Comparison of ENCODE assay signal across 8 cellular contexts in the genomic region with DNA sequence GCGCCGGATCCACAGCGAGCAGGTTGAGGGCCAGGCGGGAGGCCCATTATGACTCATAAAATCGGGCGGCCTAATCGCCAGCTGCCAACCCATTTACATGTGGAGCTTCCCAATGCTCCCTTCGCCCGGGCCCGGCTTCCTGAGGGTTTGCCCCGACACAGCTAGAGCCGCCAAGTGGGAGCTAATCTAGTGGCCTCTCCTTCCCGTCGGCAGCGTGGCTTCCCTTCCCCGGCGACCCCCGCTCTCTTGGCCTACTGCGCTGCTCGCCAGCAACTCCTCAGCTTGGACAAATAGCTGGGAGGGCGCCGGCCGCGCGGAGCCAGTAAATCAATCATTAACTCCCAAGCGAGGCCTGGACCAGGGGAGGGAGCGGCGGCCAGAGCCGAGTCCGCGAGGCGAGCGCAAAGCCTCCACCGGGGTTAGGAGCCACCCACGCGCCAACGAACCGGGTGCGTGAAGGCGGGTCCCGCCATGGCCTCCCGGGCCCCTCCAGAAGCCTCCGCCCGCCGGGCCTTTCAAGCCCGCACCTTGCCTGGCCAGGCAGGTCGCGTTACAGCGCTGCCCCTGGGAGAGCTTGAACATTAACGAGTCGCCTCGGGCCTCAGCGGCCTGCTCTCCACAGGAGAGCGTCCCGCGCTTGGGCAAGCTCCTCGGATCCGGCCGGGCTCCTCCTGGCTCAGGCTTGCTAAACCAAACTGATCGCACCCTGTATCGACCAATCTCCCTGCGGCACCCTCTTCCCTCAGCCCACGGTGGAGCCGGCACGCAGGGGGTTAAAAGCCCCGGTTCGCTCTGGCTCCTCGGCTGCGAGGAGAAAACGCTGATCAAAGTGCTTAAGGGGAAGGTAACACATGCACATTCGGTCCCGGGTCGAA. TPM values are rescaled to one million over a fixed set of nuclear protein-coding genes. Genes with fewer than 3 reads are reported as not detected.
DNase-seq lines count a peak whose midpoint lies in the region; ATAC-seq, FAIRE-seq and TF ChIP-seq lines count a peak whose summit lies in the region.

No MANE protein-coding gene starts in this region.

- no peak for FAIRE-seq in H1 (lab: Jason Lieb, UNC)

- no peaks in the 10 kb centered on the region for H3K9me2 ChIP-seq in SK-N-SH

- peak overlapping the region; percentile 78 for H2BK120ac ChIP-seq in H1 (replicated peaks; ENCODE audit: low read depth, low read length)

- H3K27me3 ChIP-seq in SK-N-SH (ENCODE audit: insufficient read depth) (peaks cover 15% of the 10 kb centered on the region; the same call in 1 of the 2 replicates), OCI-LY3 (ENCODE audit: low read depth, low read length) (peaks cover 9% of the 10 kb centered on the region; the same call in 1 of the 2 replicates), H1 (replicated peaks in 1 of 4; ENCODE audit: control insufficient read depth in 3 of 4, extremely low read depth in 1 of 4, insufficient read depth in 3 of 4, low read length in 3 of 4) (peaks cover 4 to 14% (median 11%) of the 10 kb centered on the region in 4 experiments; a peak in 6 of 7 replicates), mucosa of rectum (ENCODE audit: control insufficient read depth in 2 of 2, insufficient read depth in 2 of 2, low read length in 2 of 2) (peaks cover 0 to 3% of the 10 kb centered on the region in 2 donors)

- H3K9ac ChIP-seq in SK-N-SH (peak overlapping the region; percentile 46; the same call in 1 of the 2 replicates), OCI-LY3 (ENCODE audit: low read length) (peak overlapping the region; percentile 77), H1 (replicated peaks in 1 of 4; ENCODE audit: extremely low read depth in 1 of 4, low read depth in 3 of 4, low read length in 3 of 4) (peak overlapping the region; percentile 25 to 68 (median 44); a peak in 5 of 7 replicates), mucosa of rectum (ENCODE audit: low read depth in 1 of 2, low read length in 2 of 2) (peak overlapping the region; percentile 32 to 67)

- H3K36me3 ChIP-seq in SK-N-SH (replicated peaks in 1 of 2; ENCODE audit: control insufficient read depth in 1 of 2, insufficient read depth in 2 of 2, low read length in 1 of 2) = no peaks in the 10 kb centered on the region
- peaks cover 5% of the 10 kb centered on the region for H3K36me3 ChIP-seq in OCI-LY3 (replicated peaks; ENCODE audit: low read depth, low read length)
- no peaks in the 10 kb centered on the region for H3K36me3 ChIP-seq in H1 (ENCODE audit: control insufficient read depth in 2 of 4, insufficient read depth in 4 of 4, low read length in 3 of 4)
- no peaks in the 10 kb centered on the region for H3K36me3 ChIP-seq in mucosa of rectum (ENCODE audit: control insufficient read depth in 2 of 2, insufficient read depth in 2 of 2, low read length in 2 of 2)

- TF ChIP-seq CTCF in SK-N-SH (IDR thresholded peaks at IDR 0.05) (no peak), OCI-LY3 (IDR thresholded peaks at IDR 0.05; ENCODE audit: low read depth, low read length) (no peak), H1 (IDR thresholded peaks at IDR 0.05; ENCODE audit: control extremely low read depth in 1 of 3, insufficient read depth in 1 of 3, low read depth in 1 of 3, low read length in 3 of 3) (no peak), GM20000 (IDR thresholded peaks at IDR 0.05; ENCODE audit: extremely low read depth, missing control alignments) (no peak)

- CTCF ChIA-PET in SK-N-SH (lab: Yijun Ruan, JAX) (no interaction called here), H1 (lab: Charles Lee; ENCODE audit: partially characterized antibody) (interaction anchor here (0.7 to 0.9 kb wide), 2 partner anchors 41 to 57 kb away, joined by 3 read pairs; no protein-coding TSS in a partner anchor)

- POLR2A ChIA-PET in SK-N-SH (lab: Yijun Ruan, JAX) = interaction anchor here (1.1 kb wide), 1 partner anchor 46 kb away, joined by 4 read pairs; no protein-coding TSS in a partner anchor
- POLR2A ChIA-PET in H1 (lab: Charles Lee; ENCODE audit: partially characterized antibody) = interaction anchor here (0.5 to 29.1 kb wide), 6 partner anchors 10 to 104 kb away, joined by 3 to 509 read pairs (median 12); partner anchors contain the start of gene BCOR

- TF ChIP-seq EP300 in SK-N-SH (IDR thresholded peaks at IDR 0.05; ENCODE audit: borderline replicate concordance in 1 of 2, low read depth in 1 of 2, low read length in 1 of 2) (no peak), H1 (IDR thresholded peaks at IDR 0.05; ENCODE audit: borderline replicate concordance in 1 of 2, low read depth in 2 of 2, low read length in 2 of 2) (no peak)

- no peaks in the 10 kb centered on the region for H3K79me1 ChIP-seq in H1 (ENCODE audit: low read depth, low read length)

- H2BK5ac ChIP-seq in H1 (ENCODE audit: low read depth, low read length) = no peak overlapping the region; the same call in 1 of the 2 replicates

- H3F3A ChIP-seq in SK-N-SH (replicated peaks; ENCODE audit: insufficient read depth) = peaks cover 12% of the 10 kb centered on the region

- peak overlapping the region; percentile 52 for H4K5ac ChIP-seq in H1 (ENCODE audit: insufficient read length, low read depth, low read length)

- no peak overlapping the region for H3K4ac ChIP-seq in H1 (replicated peaks; ENCODE audit: insufficient read length, low read depth, low read length)

- peak overlapping the region; percentile 25 for H4K8ac ChIP-seq in H1 (ENCODE audit: extremely low read depth, insufficient read depth, low read length)

- H3K4me3 ChIP-seq in SK-N-SH (ENCODE audit: low read depth in 2 of 2, low read length in 1 of 2) = peak overlapping the region; percentile 58
- H3K4me3 ChIP-seq in OCI-LY3 (ENCODE audit: low read length) = peak overlapping the region; percentile 90
- H3K4me3 ChIP-seq in H1 (ENCODE audit: extremely low read depth in 1 of 4, insufficient read depth in 2 of 4, low read depth in 3 of 4, low read length in 4 of 4) = peak overlapping the region; percentile 43 to 66 (median 48)
- H3K4me3 ChIP-seq in mucosa of rectum (ENCODE audit: low read length in 2 of 2) = peak overlapping the region; percentile 42 to 56

- H2BK20ac ChIP-seq in H1 (ENCODE audit: low read length) = no peak overlapping the region

- H4K20me1 ChIP-seq in SK-N-SH (ENCODE audit: insufficient read depth) = no peaks in the 10 kb centered on the region
- H4K20me1 ChIP-seq in OCI-LY3 (ENCODE audit: insufficient read depth, low read length) = peaks cover 7% of the 10 kb centered on the region; the same call in 1 of the 2 replicates
- H4K20me1 ChIP-seq in H1 (replicated peaks in 1 of 2; ENCODE audit: control insufficient read depth in 1 of 2, insufficient read depth in 2 of 2, low read length in 2 of 2) = no peaks in the 10 kb centered on the region

- no peak overlapping the region for H3K56ac ChIP-seq in H1 (replicated peaks; ENCODE audit: insufficient read length, low read depth, low read length)

- no peak overlapping the region for H3K23ac ChIP-seq in H1 (ENCODE audit: insufficient read length)

- H3K4me2 ChIP-seq in SK-N-SH (peak overlapping the region; percentile 70; the same call in 1 of the 2 replicates), OCI-LY3 (ENCODE audit: low read length) (peak overlapping the region; percentile 89), H1 (ENCODE audit: insufficient read depth in 1 of 2, low read depth in 2 of 2, low read length in 2 of 2) (peak overlapping the region; percentile 90 to 98)

- peak overlapping the region; percentile 48 for H3K18ac ChIP-seq in H1 (ENCODE audit: extremely low read depth, low read length)

- no peak overlapping the region; the same call in 1 of the 2 replicates for H2BK12ac ChIP-seq in H1 (ENCODE audit: low read depth, low read length)

- H3K79me2 ChIP-seq in SK-N-SH (ENCODE audit: insufficient read depth) = no peaks in the 10 kb centered on the region
- H3K79me2 ChIP-seq in OCI-LY3 (ENCODE audit: low read length) = peaks cover 9% of the 10 kb centered on the region; the same call in 1 of the 2 replicates
- H3K79me2 ChIP-seq in H1 (ENCODE audit: control insufficient read depth in 1 of 2, insufficient read depth in 2 of 2, low read length in 2 of 2) = peaks cover 0 to 9% of the 10 kb centered on the region in 2 experiments; a peak in 2 of 4 replicates

- TF ChIP-seq RAD21 in SK-N-SH (IDR thresholded peaks at IDR 0.05; ENCODE audit: low read length) (no peak), H1 (IDR thresholded peaks at IDR 0.05 in 1 of 2, conservative IDR thresholded peaks at IDR 0.05 in 1 of 2; ENCODE audit: low read depth in 2 of 2, low read length in 2 of 2) (no peak; a peak in 1 of 4 replicates)

- H3K4me1 ChIP-seq in SK-N-SH (ENCODE audit: control insufficient read depth in 1 of 2, insufficient read depth in 2 of 2, low read depth in 1 of 2, low read length in 1 of 2) (peaks cover 0 to 20% of the 10 kb centered on the region in 2 experiments; a peak in 3 of 4 replicates), OCI-LY3 (ENCODE audit: low read length) (peaks cover 32% of the 10 kb centered on the region), H1 (replicated peaks in 1 of 4; ENCODE audit: control insufficient read depth in 3 of 4, insufficient read depth in 4 of 4, low read length in 3 of 4) (peaks cover 0 to 9% (median 4%) of the 10 kb centered on the region in 4 experiments; a peak in 5 of 7 replicates), mucosa of rectum (ENCODE audit: control insufficient read depth in 2 of 2, insufficient read depth in 2 of 2, low read length in 2 of 2) (peaks cover 12 to 21% of the 10 kb centered on the region in 2 donors)

- peak overlapping the region; percentile 65 for H4K91ac ChIP-seq in H1 (replicated peaks; ENCODE audit: insufficient read length, low read length)

- no peak overlapping the region for H2AK5ac ChIP-seq in H1 (ENCODE audit: low read depth, low read length)

- H2BK15ac ChIP-seq in H1 (ENCODE audit: low read length) = no peak overlapping the region

- WGBS in SK-N-SH (ENCODE audit: low lambda C conversion rate) = 43% methylated on average over 55 of the region's 73 CpGs
- WGBS in H1 (ENCODE audit: extremely low coverage in 1 of 2, insufficient coverage in 1 of 2, insufficient read length in 1 of 2, insufficient replicate concordance in 2 of 2, low coverage in 1 of 2, low lambda C conversion rate in 2 of 2, missing lambda C conversion rate in 1 of 2), 2 experiments = 2% methylated on average over 12 of the region's 73 CpGs; no CpG with 5 or more reads in 1 of the 2 experiments

- H3K27ac ChIP-seq in SK-N-SH (ENCODE audit: low read depth in 2 of 2, low read length in 1 of 2) (peak overlapping the region; percentile 76 to 85; a peak in 3 of 4 replicates), OCI-LY3 (ENCODE audit: low read length) (peak overlapping the region; percentile 22), H1 (ENCODE audit: low read depth, low read length) (no peak overlapping the region; the same call in 1 of the 2 replicates), mucosa of rectum (ENCODE audit: low read depth in 2 of 2, low read length in 2 of 2) (peak overlapping the region; percentile 83 to 84)

- TF ChIP-seq POLR2A in H1 (IDR thresholded peaks at IDR 0.05; ENCODE audit: control extremely low read depth in 1 of 2, low read depth in 2 of 2, low read length in 2 of 2) = no peak

- ATAC-seq in SK-N-SH treated with all-trans-retinoic acid at 6 μM for 48 hours (no peak), GM21526 (IDR thresholded peaks at IDR 0.05; ENCODE audit: low FRiP score, unreplicated experiment) (no peak)

- H3K9me3 ChIP-seq in SK-N-SH = no peaks in the 10 kb centered on the region
- H3K9me3 ChIP-seq in OCI-LY3 (ENCODE audit: insufficient read depth, low read length) = no peaks in the 10 kb centered on the region
- no peaks in the 10 kb centered on the region for H3K9me3 ChIP-seq in H1 (ENCODE audit: insufficient read depth in 2 of 2, low read depth in 1 of 2, low read length in 1 of 2)
- no peaks in the 10 kb centered on the region for H3K9me3 ChIP-seq in mucosa of rectum (ENCODE audit: control insufficient read depth in 2 of 2, low read length in 2 of 2)

- no peak overlapping the region for H2AFZ ChIP-seq in SK-N-SH (ENCODE audit: low read depth)
- H2AFZ ChIP-seq in OCI-LY3 (ENCODE audit: low read depth, low read length) = no peak overlapping the region
- no peak overlapping the region for H2AFZ ChIP-seq in H1 (ENCODE audit: low read length)

- H3K14ac ChIP-seq in H1 (ENCODE audit: insufficient read length) = no peak overlapping the region

- DNase-seq in SK-N-SH = no peak
- DNase-seq in H1 (ENCODE audit: low read depth in 1 of 2, low spot score in 2 of 2) = peak in 1 of 2 experiments; percentile 63
- DNase-seq in GM20000 (ENCODE audit: low spot score) = no peak
- no peak for DNase-seq in NOMO-1 (lab: John Stamatoyannopoulos, UW; ENCODE audit: unreplicated experiment in 2 of 2)

- peaks cover 25% of the 10 kb centered on the region; the same call in 1 of the 2 replicates for H3K23me2 ChIP-seq in H1 (ENCODE audit: low read depth, low read length)

RNA-seq across cellular contexts. Expression of gene BCOR, which starts 10.6 kb away (rescaled TPM):
- 6.9 and 8.8 TPM in 2 replicates for polyA plus RNA-seq in SK-N-SH (2012; rRNA removed)
- polyA plus RNA-seq in SK-N-SH (2012; cell fraction: cytosol; rRNA removed) = 8.4 and 9.4 TPM in 2 replicates
- polyA plus RNA-seq in SK-N-SH (2012; cell fraction: nucleus; rRNA removed) = 19.4 and 21.9 TPM in 2 replicates
- total RNA-seq in H1 (2021; fragmentation: NEBNext Ultra II Directional; extraction: Animal tissue kit (Norgen Biotek cat#: 25700)) = 50.8 and 54.7 TPM in 2 replicates
- polyA plus RNA-seq in H1 (2011; rRNA removed) = 25.0 and 38.7 TPM in 2 replicates
- 23.7 TPM for polyA plus RNA-seq in H1 (2011; cell fraction: cytosol; rRNA removed)
- 71.8 TPM for polyA plus RNA-seq in H1 (2011; cell fraction: nucleus; rRNA removed)
- 30.9 to 39.5 TPM (median 38.0 TPM) in 4 replicates for polyA plus RNA-seq in H1 (2012, experiment 1 of 2)
- 13.5 TPM for polyA plus RNA-seq in H1 (2012, experiment 2 of 2)
- polyA plus RNA-seq in H1 (2013, experiment 1 of 2) = 27.2 TPM
- 25.2 TPM for polyA plus RNA-seq in H1 (2013, experiment 2 of 2)
- 34.2 and 37.3 TPM in 2 replicates for polyA minus RNA-seq in H1 (2011; rRNA and poly(A)+ RNA removed)
- polyA minus RNA-seq in H1 (2011; cell fraction: cytosol; rRNA and poly(A)+ RNA removed) = 61.1 TPM
- polyA minus RNA-seq in H1 (2011; cell fraction: nucleus; rRNA and poly(A)+ RNA removed) = 51.4 TPM

Comparison
In these comparisons a context has a peak if more than half of its experiments do, and no peak if none do; other contexts are left out.
1. Of the 17 proteins assayed by ChIP-seq in both H1 and SK-N-SH: peak only in H1: JUND; only in SK-N-SH: none; in both: none; in neither: 16.